In the genomic region with DNA sequence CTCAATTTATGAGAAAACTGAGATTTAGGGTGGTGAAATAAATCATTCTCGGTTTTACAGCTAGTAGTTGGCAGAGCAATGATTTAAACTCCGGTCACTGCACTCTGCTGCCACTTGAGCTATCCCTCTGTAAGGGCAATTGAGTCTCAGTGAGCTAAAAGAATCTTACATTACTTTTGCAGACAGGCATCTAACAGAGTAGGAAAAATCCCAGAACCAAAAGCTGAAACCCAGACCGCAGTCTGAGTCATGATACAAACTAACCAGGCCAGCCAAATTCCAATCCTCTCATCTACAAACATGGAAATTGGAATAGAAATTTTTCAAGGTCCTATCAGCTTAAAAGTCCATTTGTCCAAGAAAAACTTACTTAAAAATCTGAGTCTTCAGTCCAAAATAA, we compare ENCODE assay signal across 10 cellular contexts.
A peak's percentile ranks its signal among the peaks of the same experiment; 100 is the strongest.
DNase-seq lines count a peak whose midpoint lies in the region; ATAC-seq, FAIRE-seq and TF ChIP-seq lines count a peak whose summit lies in the region.
"Had no signal": no experiment of that assay in that cellular context is flagged by ENCODE, and none has a peak within 500 bp of the region (broad histone marks: within the 10 kb centered on the region; RNA-seq: fewer than 3 reads in every experiment).

No MANE protein-coding gene starts in this region.

- no peaks in the 10 kb centered on the region for H3K27me3 Mint-ChIP-seq in type B pancreatic cell

- H3K9me3 Mint-ChIP-seq in type B pancreatic cell = no peaks in the 10 kb centered on the region
- H3K9me3 Mint-ChIP-seq: activated CD8-positive, alpha-beta T cell treated with anti-CD3 and anti-CD28 coated beads for 36 hours had no signal

- peak in 3 of 4 donors; percentile 54 to 76 (median 61) for ATAC-seq in pancreas
- ATAC-seq: activated CD8-positive, alpha-beta T cell treated with anti-CD3 and anti-CD28 coated beads for 36 hours had no signal

- DNase-seq in AG10803 (ENCODE audit: low read depth) (peak; percentile 91), RWPE1 (ENCODE audit: low spot score) (peak; percentile 44), fibroblast of the conjunctiva (ENCODE audit: low read depth) (peak; percentile 56), pancreas (no peak), cerebellar nuclear complex (lab: John Stamatoyannopoulos, UW) (no peak), type B pancreatic cell (ENCODE audit: extremely low spot score, unreplicated experiment) (no peak), GM12892 (ENCODE audit: insufficient read length) (no peak)
- DNase-seq in activated CD4-positive, alpha-beta T cell treated with anti-CD3 and anti-CD28 coated beads for 4 hours = no peak
- DNase-seq: activated CD8-positive, alpha-beta T cell treated with anti-CD3 and anti-CD28 coated beads for 36 hours; NCI-H2227 treated with DMSO at 0.1 percent for 48 hours had no signal

- H3K9me3 ChIP-seq in pancreas = no peaks in the 10 kb centered on the region

- H3K27ac ChIP-seq in RWPE1 (no peak overlapping the region), pancreas (no peak overlapping the region)

- 62 to 63% methylated on average over 3 of the region's 3 CpGs for WGBS in pancreas, 2 donors

- H3K4me1 ChIP-seq in pancreas = no peaks in the 10 kb centered on the region

- no peaks in the 10 kb centered on the region for H3K36me3 ChIP-seq in pancreas

- H3K4me3 ChIP-seq in AG10803 (ENCODE audit: low read length) = no peak overlapping the region
- no peak overlapping the region for H3K4me3 ChIP-seq in pancreas

- no peak for TF ChIP-seq POLR2A in GM12892 (IDR thresholded peaks at IDR 0.05; ENCODE audit: low read depth, low read length)

- FAIRE-seq in pancreas (lab: Jason Lieb, UNC) (peak; percentile 91), GM12892 (lab: Jason Lieb, UNC) (no peak)

- CTCF ChIA-PET in RWPE1 (lab: Yijun Ruan, JAX) = no interaction called here

- TF ChIP-seq CTCF in AG10803 (conservative IDR thresholded peaks at IDR 0.05; ENCODE audit: low read length) (no peak), RWPE1 (conservative IDR thresholded peaks at IDR 0.05; ENCODE audit: low read depth) (no peak), pancreas (IDR thresholded peaks at IDR 0.05) (no peak), type B pancreatic cell (conservative IDR thresholded peaks at IDR 0.05) (no peak)

- no peaks in the 10 kb centered on the region for H3K4me1 Mint-ChIP-seq in type B pancreatic cell (ENCODE audit: unreplicated experiment)

- H3K27ac Mint-ChIP-seq in type B pancreatic cell = no peak overlapping the region
- H3K27ac Mint-ChIP-seq: activated CD8-positive, alpha-beta T cell treated with anti-CD3 and anti-CD28 coated beads for 36 hours had no signal

- intact Hi-C loops in pancreas (cut with DNase I) = no loop called here

- H3K36me3 Mint-ChIP-seq in type B pancreatic cell = no peaks in the 10 kb centered on the region

- no peaks in the 10 kb centered on the region for H3K27me3 ChIP-seq in pancreas

- H3K4me3 Mint-ChIP-seq in type B pancreatic cell = no peak overlapping the region
- H3K4me3 Mint-ChIP-seq: activated CD8-positive, alpha-beta T cell treated with anti-CD3 and anti-CD28 coated beads for 36 hours had no signal

- POLR2A ChIA-PET in RWPE1 (lab: Yijun Ruan, JAX; ENCODE audit: low non-redundant PET) = no interaction called here

Comparison
In these comparisons a context has a peak if more than half of its experiments do, and no peak if none do; other contexts are left out.
1. DNase-seq: peak in AG10803 (single experiment), RWPE1 (single experiment) and fibroblast of the conjunctiva (single experiment); none in pancreas (0 of 6), cerebellar nuclear complex (0 of 2), type B pancreatic cell (single experiment), GM12892 (single experiment) and activated CD4-positive, alpha-beta T cell treated with anti-CD3 and anti-CD28 coated beads for 4 hours (0 of 2).